In genomic region chr6:81821449-81821848, GRCh38 we compare ENCODE assay signal across 24 cellular contexts.
DNase-seq lines count a peak whose midpoint lies in the region; ATAC-seq, FAIRE-seq and TF ChIP-seq lines count a peak whose summit lies in the region.
"Had no signal": no experiment of that assay in that cellular context is flagged by ENCODE, and none has a peak within 500 bp of the region (broad histone marks: within the 10 kb centered on the region; RNA-seq: fewer than 3 reads in every experiment).

No MANE protein-coding gene starts in this region.

- no peak overlapping the region; a peak in 1 of 6 replicates for H3K4me3 ChIP-seq in HepG2 (replicated peaks in 1 of 3; ENCODE audit: insufficient read depth in 1 of 3, low read depth in 2 of 3, low read length in 3 of 3)
- no peak overlapping the region for H3K4me3 ChIP-seq in right lobe of liver
- H3K4me3 ChIP-seq in stomach = no peak overlapping the region
- no peak overlapping the region for H3K4me3 ChIP-seq in HAP-1
- H3K4me3 ChIP-seq: BLaER1, SJSA1 had no signal

- intact Hi-C loops in HepG2 (cut with micrococcal nuclease; ENCODE audit: unreplicated experiment) = loop anchor here (5.0 kb wide), 1 partner anchor 54 kb away; no protein-coding TSS in a partner anchor
- intact Hi-C loops in right lobe of liver (cut with DNase I) = loop anchor here in 1 of 2 donors (10.0 kb wide), 1 partner anchor 47 kb away; no protein-coding TSS in a partner anchor
- intact Hi-C loops in activated B cell treated with CpG ODN at 0.5 μM for 24 hours (cut with micrococcal nuclease) = loop anchor here (1.0 kb wide), 1 partner anchor 69 kb away; the partner anchor contains the start of gene TENT5A
- intact Hi-C loops in stomach (cut with DNase I; ENCODE audit: low total_unique reads) = no loop called here

- H3K9me3 ChIP-seq in HepG2 (ENCODE audit: low read length) (no peaks in the 10 kb centered on the region), right lobe of liver (no peaks in the 10 kb centered on the region), stomach (peaks cover 0 to 1% (median 0%) of the 10 kb centered on the region in 4 donors), HAP-1 (no peaks in the 10 kb centered on the region)
- H3K9me3 ChIP-seq: BLaER1, SJSA1 had no signal

- H3K4me3 Mint-ChIP-seq in activated B cell treated with CpG ODN at 0.5 μM for 24 hours = peak overlapping the region; percentile 55
- H3K4me3 Mint-ChIP-seq in chondrocyte (ENCODE audit: unreplicated experiment) = no peak overlapping the region
- H3K4me3 Mint-ChIP-seq: CD4-positive, CD25-positive, alpha-beta regulatory T cell had no signal

- TF ChIP-seq CTCF in HepG2 (CRISPR knock-in tag; IDR thresholded peaks at IDR 0.05) = no peak
- no peak for TF ChIP-seq CTCF in right lobe of liver (IDR thresholded peaks at IDR 0.05)
- TF ChIP-seq CTCF in activated B cell treated with CpG ODN at 0.5 μM for 24 hours (IDR thresholded peaks at IDR 0.05) = no peak
- TF ChIP-seq CTCF in stomach (IDR thresholded peaks at IDR 0.05) = no peak
- no peak for TF ChIP-seq CTCF in chondrocyte (IDR thresholded peaks at IDR 0.05)

- in situ Hi-C loops in HepG2 (cut with HindIII; ENCODE audit: extremely low pct_ligation_motif_present, low pct_unique_long_range_greater_than_20kb) (no loop called here), HAP-1 (cut with MboI; ENCODE audit: low sequenced_read_pairs) (no loop called here)

- H3K36me3 ChIP-seq in HepG2 (replicated peaks in 1 of 2; ENCODE audit: control insufficient read depth in 1 of 2, insufficient read depth in 2 of 2, low read length in 2 of 2) (no peaks in the 10 kb centered on the region), right lobe of liver (no peaks in the 10 kb centered on the region), stomach (no peaks in the 10 kb centered on the region), HAP-1 (replicated peaks) (no peaks in the 10 kb centered on the region)
- H3K36me3 ChIP-seq: BLaER1, SJSA1 had no signal

- CTCF ChIA-PET in HepG2 (lab: Yijun Ruan, JAX; ENCODE audit: low intra/inter-chr PET ratio, low total read pairs) = no interaction called here
- CTCF ChIA-PET in activated B cell treated with CpG ODN at 0.5 μM for 24 hours (lab: Charles Lee) = no interaction called here

- H3K4me1 ChIP-seq in HepG2 (ENCODE audit: insufficient read depth, low read length) = peaks cover 56% of the 10 kb centered on the region
- peaks cover 0 to 19% (median 1%) of the 10 kb centered on the region in 4 donors for H3K4me1 ChIP-seq in right lobe of liver
- peaks cover 0 to 20% (median 13%) of the 10 kb centered on the region in 4 donors for H3K4me1 ChIP-seq in stomach
- H3K4me1 ChIP-seq in HAP-1 = no peaks in the 10 kb centered on the region
- H3K4me1 ChIP-seq: BLaER1, SJSA1 had no signal

- no peak for TF ChIP-seq RAD21 in HepG2 (CRISPR knock-in tag; IDR thresholded peaks at IDR 0.05)

- H3K27ac ChIP-seq in HepG2 (ENCODE audit: extremely low read length, insufficient read depth, low read length) = no peak overlapping the region
- H3K27ac ChIP-seq in right lobe of liver = no peak overlapping the region
- peak overlapping the region in 3 of 5 donors; percentile 2 to 68 (median 40) for H3K27ac ChIP-seq in stomach
- H3K27ac ChIP-seq: BLaER1, HL-60, SJSA1 had no signal

- no peaks in the 10 kb centered on the region for H3K27me3 ChIP-seq in HepG2 (ENCODE audit: control insufficient read depth in 1 of 2, insufficient read depth in 2 of 2, low read length in 2 of 2)
- H3K27me3 ChIP-seq in right lobe of liver = no peaks in the 10 kb centered on the region
- H3K27me3 ChIP-seq in stomach = no peaks in the 10 kb centered on the region
- H3K27me3 ChIP-seq in HAP-1 (ENCODE audit: low read depth) = no peaks in the 10 kb centered on the region
- H3K27me3 ChIP-seq: BLaER1, SJSA1 had no signal

- DNase-seq in HepG2 (ENCODE audit: low spot score) (no peak), right lobe of liver (no peak), activated B cell treated with CpG ODN at 0.5 μM for 24 hours (no peak), stomach (no peak), chondrocyte (ENCODE audit: low spot score) (no peak), HAP-1 (ENCODE audit: low spot score in 2 of 2) (no peak), superior temporal gyrus (ENCODE audit: extremely low spot score) (no peak)
- DNase-seq: 8988T, DMS153, GOT3, HCEC 1CT, Karpas-422, NCI-H1105, NCI-H1436 treated with DMSO at 0.1 percent for 48 hours, NCI-H187 treated with DMSO at 0.1 percent for 48 hours, NCI-H2171 treated with DMSO at 0.1 percent for 48 hours, NCI-H510A treated with DMSO at 0.1 percent for 48 hours, PC-3, Right ventricle myocardium superior had no signal

- H3K27me3 Mint-ChIP-seq in activated B cell treated with CpG ODN at 0.5 μM for 24 hours (no peaks in the 10 kb centered on the region), chondrocyte (ENCODE audit: low read depth) (no peaks in the 10 kb centered on the region)
- H3K27me3 Mint-ChIP-seq: CD4-positive, CD25-positive, alpha-beta regulatory T cell had no signal

- ATAC-seq in HepG2 = no peak
- no peak for ATAC-seq in right lobe of liver
- ATAC-seq in activated B cell treated with CpG ODN at 0.5 μM for 24 hours (ENCODE audit: low read depth) = no peak
- ATAC-seq: PC-3 had no signal

- H3K4me2 ChIP-seq in HepG2 (ENCODE audit: low read depth, low read length) = peak overlapping the region; percentile 34
- H3K4me2 ChIP-seq: BLaER1 had no signal

- no peak overlapping the region for H3K9ac ChIP-seq in HepG2 (ENCODE audit: insufficient read depth, low read depth, low read length)
- H3K9ac ChIP-seq: BLaER1 had no signal

- FAIRE-seq in HepG2 (lab: Jason Lieb, UNC) = no peak
- FAIRE-seq in islet of Langerhans (lab: Jason Lieb, UNC) = peak; percentile 91

- H3K9me3 Mint-ChIP-seq in activated B cell treated with CpG ODN at 0.5 μM for 24 hours (no peaks in the 10 kb centered on the region), chondrocyte (ENCODE audit: low read depth) (peaks cover 9% of the 10 kb centered on the region)

- TF ChIP-seq EP300 in HepG2 (IDR thresholded peaks at IDR 0.05; ENCODE audit: low read depth in 2 of 2, low read length in 2 of 2) = no peak
- no peak for TF ChIP-seq EP300 in HepG2 (CRISPR knock-in tag; IDR thresholded peaks at IDR 0.05; ENCODE audit: borderline replicate concordance)
- no peak for TF ChIP-seq EP300 in stomach (IDR thresholded peaks at IDR 0.05)

- H4K20me1 ChIP-seq in HepG2 (ENCODE audit: insufficient read depth, low read length) = no peaks in the 10 kb centered on the region
- H4K20me1 ChIP-seq: BLaER1 had no signal

- H3K79me2 ChIP-seq in HepG2 (ENCODE audit: insufficient read depth, low read length) = no peaks in the 10 kb centered on the region

- H3K4me1 Mint-ChIP-seq in activated B cell treated with CpG ODN at 0.5 μM for 24 hours = peaks cover 36% of the 10 kb centered on the region
- peaks cover 7% of the 10 kb centered on the region for H3K4me1 Mint-ChIP-seq in chondrocyte (ENCODE audit: low read depth)

- H2AFZ ChIP-seq in HepG2 (ENCODE audit: low read length) = no peak overlapping the region

- no peak for TF ChIP-seq POLR2A in HepG2 (IDR thresholded peaks at IDR 0.05; ENCODE audit: insufficient read depth in 1 of 2, low read depth in 2 of 2, low read length in 2 of 2)
- no peak for TF ChIP-seq POLR2A in right lobe of liver (IDR thresholded peaks at IDR 0.05)
- TF ChIP-seq POLR2A in stomach (IDR thresholded peaks at IDR 0.05) = no peak

- H3K36me3 Mint-ChIP-seq in activated B cell treated with CpG ODN at 0.5 μM for 24 hours (ENCODE audit: low read depth) (no peaks in the 10 kb centered on the region), chondrocyte (ENCODE audit: low read depth) (peaks cover 2% of the 10 kb centered on the region)
- H3K36me3 Mint-ChIP-seq: CD4-positive, CD25-positive, alpha-beta regulatory T cell had no signal

- H3K27ac Mint-ChIP-seq in activated B cell treated with CpG ODN at 0.5 μM for 24 hours (no peak overlapping the region), chondrocyte (ENCODE audit: unreplicated experiment) (no peak overlapping the region)
- H3K27ac Mint-ChIP-seq: CD4-positive, CD25-positive, alpha-beta regulatory T cell had no signal

- POLR2A ChIA-PET in HepG2 (lab: Yijun Ruan, JAX) = no interaction called here
- POLR2A ChIA-PET in activated B cell treated with CpG ODN at 0.5 μM for 24 hours (lab: Charles Lee) = interaction anchor here (0.6 kb wide), 1 partner anchor 67 kb away, joined by 5 read pairs; no protein-coding TSS in a partner anchor

- BruUV-seq in HepG2 (replicated peaks; lab: Mats Ljungman, UMichigan) = no TSS peak

TF ChIP-seq in HepG2, 621 proteins besides CTCF, POLR2A, EP300 and RAD21 (continues in another document):
- TF ChIP-seq ZNF234 (CRISPR knock-in tag; conservative IDR thresholded peaks at IDR 0.05) (no peak), ARID5B (CRISPR knock-in tag; IDR thresholded peaks at IDR 0.05) (no peak), ZNF75D (CRISPR knock-in tag; IDR thresholded peaks at IDR 0.05; ENCODE audit: borderline replicate concordance) (no peak)

Comparison
In these comparisons a context has a peak if more than half of its experiments do, and no peak if none do; other contexts are left out.
1. H3K27ac ChIP-seq: peak in stomach (3 of 5); none in HepG2 (single experiment) and right lobe of liver (0 of 3).